9 cellular contexts compared by ENCODE assay signal in the genomic region with DNA sequence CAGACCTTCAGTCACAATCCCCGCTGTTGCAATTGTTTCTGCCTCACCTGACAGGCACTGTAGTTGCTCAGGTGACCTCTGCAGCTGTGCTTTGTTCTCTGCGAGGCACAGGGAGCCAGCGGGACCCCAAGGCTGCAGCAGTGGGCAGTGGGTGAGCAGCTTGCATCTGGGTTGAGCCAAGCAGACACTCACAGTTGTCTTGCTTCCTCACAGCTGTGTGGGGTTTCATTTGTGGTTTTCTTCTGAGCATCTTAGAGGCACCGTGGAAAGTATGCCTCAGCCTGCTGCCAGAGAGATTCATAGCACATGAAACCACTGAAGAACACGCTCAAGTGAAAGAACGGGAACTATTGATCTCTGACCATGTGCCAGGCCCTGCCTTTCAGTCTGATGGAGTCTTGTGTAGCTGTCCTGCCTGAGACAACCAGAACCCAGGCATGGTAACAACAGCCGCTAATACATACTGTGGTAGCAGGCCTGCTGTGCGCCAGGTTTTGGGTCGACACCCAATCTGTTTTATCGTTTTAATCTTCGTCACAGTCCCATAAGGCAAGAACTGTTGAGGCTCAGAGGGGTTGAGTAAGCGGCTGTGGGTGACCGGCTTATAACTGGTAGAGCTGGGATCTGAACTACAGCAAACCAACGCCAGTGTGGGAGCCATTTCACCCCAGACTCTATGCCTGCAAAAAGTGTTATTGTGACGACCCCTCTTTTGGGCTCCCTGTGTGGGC. TPM values are rescaled to one million over a fixed set of nuclear protein-coding genes. Genes with fewer than 3 reads are reported as not detected.
DNase-seq lines count a peak whose midpoint lies in the region; ATAC-seq and TF ChIP-seq lines count a peak whose summit lies in the region.
"Had no signal": no experiment of that assay in that cellular context is flagged by ENCODE, and none has a peak within 500 bp of the region (broad histone marks: within the 10 kb centered on the region; RNA-seq: fewer than 3 reads in every experiment).

No MANE protein-coding gene starts in this region.

- peak; percentile 98 for ATAC-seq in GM18502 (IDR thresholded peaks at IDR 0.05; ENCODE audit: poor library complexity, unreplicated experiment)
- ATAC-seq in HG02943 (IDR thresholded peaks at IDR 0.05; ENCODE audit: low read depth, unreplicated experiment), result peak; percentile 95
- ATAC-seq: Panc1 had no signal

- DNase-seq in T follicular helper cell (ENCODE audit: low read depth) (peak; percentile 36), adrenal gland (peak in 5 of 7 donors; percentile 10 to 60 (median 22)), medulla oblongata (ENCODE audit: extremely low spot score) (peak; percentile 46), AG08396 (ENCODE audit: low spot score) (no peak), ACHN (no peak)
- DNase-seq in stimulated activated CD8-positive, alpha-beta memory T cell treated with anti-CD3 and anti-CD28 coated beads, Interleukin-15, amount 100 ng/mL, for 4 hours (ENCODE audit: low read depth in 2 of 2), result peak; percentile 55 to 76

- intact Hi-C loops in adrenal gland (cut with DNase I), result loop anchor here in 1 of 2 donors (10.0 kb wide), 1 partner anchor 78 kb away; the partner anchor contains the start of gene ATP1B3

- no peak for TF ChIP-seq CTCF in adrenal gland (IDR thresholded peaks at IDR 0.05)

- H3K27me3 ChIP-seq in adrenal gland, result no peaks in the 10 kb centered on the region

- H3K27ac ChIP-seq in adrenal gland, result peak overlapping the region; percentile 42 to 88 (median 81)

- no peaks in the 10 kb centered on the region for H3K36me3 ChIP-seq in adrenal gland (replicated peaks in 1 of 2)

- in situ Hi-C loops in ACHN (cut with HindIII; ENCODE audit: low pct_ligation_motif_present, low pct_unique_long_range_greater_than_20kb, low sequenced_read_pairs), result no loop called here

- peaks cover 12 to 25% of the 10 kb centered on the region in 2 donors for H3K4me1 ChIP-seq in adrenal gland (replicated peaks in 1 of 2)

- TF ChIP-seq POLR2A in adrenal gland (IDR thresholded peaks at IDR 0.05), result no peak

- H3K4me3 ChIP-seq in adrenal gland, result peak overlapping the region in 1 of 4 donors; percentile 34

- WGBS in adrenal gland, 4 donors, result 58 to 77% (median 74%) methylated on average over 9 to 15 of the region's 15 CpGs

- H3K9me3 ChIP-seq in adrenal gland (replicated peaks in 1 of 3), result peaks cover 0 to 4% (median 0%) of the 10 kb centered on the region in 3 donors

RNA-seq across cellular contexts. Expression of gene GRK7, which starts 33.4 kb away (rescaled TPM):
- under 1 TPM in 1 of 8 donors, not detected in 7; 0.07 TPM for total RNA-seq in adrenal gland
- under 1 TPM in 1 of 3 donors, not detected in 2; 0.07 TPM for polyA plus RNA-seq in adrenal gland

RNA-seq across cellular contexts. Expression of gene RNF7, which starts 58.5 kb away (rescaled TPM):
- 100 to 1,000 TPM in 7 of 8 donors, 10 to 100 TPM in 1; 87.4 to 162 (median 124) TPM for total RNA-seq in adrenal gland
- polyA plus RNA-seq in adrenal gland, result 100 to 1,000 TPM; 107 to 315 (median 247) TPM

Comparison
In these comparisons a context has a peak if more than half of its experiments do, and no peak if none do; other contexts are left out.
1. DNase-seq: peak in T follicular helper cell (single experiment), adrenal gland (5 of 7), medulla oblongata (single experiment) and stimulated activated CD8-positive, alpha-beta memory T cell treated with anti-CD3 and anti-CD28 coated beads, Interleukin-15, amount 100 ng/mL, for 4 hours (2 of 2); none in AG08396 (single experiment) and ACHN (single experiment).